ENCODE assay signal across 8 cellular contexts in the genomic region with DNA sequence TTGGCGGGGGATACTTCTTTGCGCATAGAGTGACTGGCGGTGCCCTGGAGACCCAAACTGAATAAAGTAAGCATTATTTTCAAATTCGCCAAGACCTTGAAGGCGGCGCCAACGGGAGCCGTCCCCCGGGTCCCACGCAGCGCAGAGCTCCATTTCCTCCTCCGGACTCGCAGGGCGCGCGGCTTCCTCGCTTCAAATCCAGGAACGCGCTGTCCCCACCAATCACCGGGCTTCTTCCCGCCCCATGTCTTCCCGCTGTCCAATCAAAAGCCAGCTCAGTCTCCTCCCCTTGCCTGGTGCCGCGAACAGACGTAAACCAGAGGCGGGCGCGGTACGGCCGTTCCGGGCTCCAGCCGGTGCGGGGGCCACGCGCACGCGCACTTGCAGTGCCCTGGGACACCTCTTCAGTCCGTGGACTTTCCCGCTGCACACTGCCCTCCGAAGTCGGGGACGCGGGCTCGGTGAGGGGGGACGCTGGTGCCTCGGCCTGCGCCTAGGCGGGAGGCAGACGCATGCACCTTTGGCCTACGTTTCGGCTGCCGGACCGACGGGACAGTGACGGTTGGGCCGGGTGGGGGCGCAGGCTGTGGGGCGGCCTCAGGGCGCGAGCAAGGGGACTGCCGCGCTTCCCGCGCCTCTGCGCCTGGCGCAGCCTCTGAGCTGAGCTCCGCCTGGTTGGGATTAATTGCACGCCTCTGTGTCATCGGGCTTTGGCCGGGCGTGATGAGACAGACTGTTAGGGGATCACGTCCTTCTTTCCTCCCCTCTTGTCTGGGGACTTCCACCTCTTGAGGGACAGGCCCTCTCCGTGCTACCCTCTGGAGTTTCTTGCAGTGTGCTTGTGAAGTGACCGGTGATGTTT. TPM values are rescaled to one million over a fixed set of nuclear protein-coding genes. Genes with fewer than 3 reads are reported as not detected.
DNase-seq lines count a peak whose midpoint lies in the region; ATAC-seq and TF ChIP-seq lines count a peak whose summit lies in the region.

Gene CEP192 (plus strand): TSS at position 386 of the 862 bp plus-strand sequence. CDS start 8,063 bp downstream, outside the sequence.

- H3K18ac ChIP-seq in H9 (ENCODE audit: insufficient read length, low read depth, low read length) = peak within 1 kb of the TSS; percentile 80

- no peaks in the 10 kb centered on the region for H3K27me3 ChIP-seq in H9 (ENCODE audit: insufficient read depth, low read length)
- no peaks in the 10 kb centered on the region for H3K27me3 ChIP-seq in MG63

- DNase-seq in G401 (ENCODE audit: low spot score) = peak; percentile 99
- DNase-seq in H9 = peak; percentile 98
- peak; percentile 97 for DNase-seq in MG63
- DNase-seq in SHP77 treated with DMSO at 0.1 percent for 48 hours (lab: John Stamatoyannopoulos, UW) = peak; percentile 94
- DNase-seq in activated effector memory CD4-positive, alpha-beta T cell treated with anti-CD3 and anti-CD28 coated beads, Interleukin-2, amount 50 U/mL, for 16 hours = peak; percentile 99
- DNase-seq in fibroblast of the aortic adventitia (ENCODE audit: low read depth) = peak; percentile 98
- peak; percentile 96 for DNase-seq in nephron progenitor cell
- DNase-seq in stimulated activated naive CD8-positive, alpha-beta T cell treated with anti-CD3 and anti-CD28 coated beads, Interleukin-15, amount 100 ng/mL, for 72 hours = peak; percentile 98 to 99

- no peak within 1 kb of the TSS for H3K23ac ChIP-seq in H9 (ENCODE audit: insufficient read length, low read depth, low read length)

- peak within 1 kb of the TSS; percentile 91 for H3K14ac ChIP-seq in H9 (ENCODE audit: insufficient read depth, low read length)

- H4K8ac ChIP-seq in H9 (replicated peaks; ENCODE audit: insufficient read length, low read depth, low read length) = no peak within 1 kb of the TSS

- H3T11ph ChIP-seq in H9 (ENCODE audit: low read length) = no peak within 1 kb of the TSS

- H3K4me1 Mint-ChIP-seq in H9 = peaks cover 8 to 14% of the 10 kb centered on the region in 2 experiments
- H3K4me1 Mint-ChIP-seq in nephron progenitor cell = peaks cover 38% of the 10 kb centered on the region
- H3K4me1 Mint-ChIP-seq in stimulated activated naive CD8-positive, alpha-beta T cell treated with anti-CD3 and anti-CD28 coated beads, Interleukin-15, amount 100 ng/mL, for 72 hours = peaks cover 24% of the 10 kb centered on the region

- no CpG with 5 or more reads among the region's 74 CpGs for WGBS in H9 (ENCODE audit: extremely low coverage, insufficient read length, low lambda C conversion rate)

- no peak within 1 kb of the TSS for H2AK5ac ChIP-seq in H9 (ENCODE audit: insufficient read length, low read length)

- H2BK12ac ChIP-seq in H9 (ENCODE audit: insufficient read length, low read depth, low read length) = no peak within 1 kb of the TSS

- no peaks in the 10 kb centered on the region; a peak in 1 of 5 replicates for H3K9me3 Mint-ChIP-seq in H9
- no peaks in the 10 kb centered on the region for H3K9me3 Mint-ChIP-seq in nephron progenitor cell
- H3K9me3 Mint-ChIP-seq in stimulated activated naive CD8-positive, alpha-beta T cell treated with anti-CD3 and anti-CD28 coated beads, Interleukin-15, amount 100 ng/mL, for 72 hours = no peaks in the 10 kb centered on the region

- TF ChIP-seq CTCF in H9 (conservative IDR thresholded peaks at IDR 0.05) (peak; percentile 15; the same call in 1 of the 3 replicates), fibroblast of the aortic adventitia (IDR thresholded peaks at IDR 0.05; ENCODE audit: insufficient read depth, low read length) (no peak), nephron progenitor cell (IDR thresholded peaks at IDR 0.05) (no peak)

- peak within 1 kb of the TSS; percentile 74 for H3K4me2 ChIP-seq in H9 (ENCODE audit: insufficient read depth, insufficient read length, low read length)

- no peak within 1 kb of the TSS for H4K5ac ChIP-seq in H9 (ENCODE audit: insufficient read length, low read depth, low read length)

- H3K56ac ChIP-seq in H9 (ENCODE audit: insufficient read length, low read depth, low read length) = no peak within 1 kb of the TSS

- no peak within 1 kb of the TSS for H2BK120ac ChIP-seq in H9 (ENCODE audit: low read depth, low read length, poor library complexity, severe bottlenecking)

- peaks cover 25% of the 10 kb centered on the region; the same call in 1 of the 2 replicates for H3K79me2 ChIP-seq in H9 (ENCODE audit: insufficient read depth, low read length)

- in situ Hi-C loops in G401 (cut with HindIII; ENCODE audit: low sequenced_read_pairs) = no loop called here

- H3K27me3 Mint-ChIP-seq in H9 (ENCODE audit: low read depth) (no peaks in the 10 kb centered on the region), nephron progenitor cell (ENCODE audit: low read depth, poor library complexity) (no peaks in the 10 kb centered on the region)
- H3K27me3 Mint-ChIP-seq in stimulated activated naive CD8-positive, alpha-beta T cell treated with anti-CD3 and anti-CD28 coated beads, Interleukin-15, amount 100 ng/mL, for 72 hours = no peaks in the 10 kb centered on the region

- H3K79me1 ChIP-seq in H9 (ENCODE audit: insufficient read depth, low read depth, low read length, poor library complexity, severe bottlenecking) = no peaks in the 10 kb centered on the region

- H3K4me3 Mint-ChIP-seq in H9 (peak within 1 kb of the TSS; percentile 94 to 97), nephron progenitor cell (peak within 1 kb of the TSS; percentile 99)
- peak within 1 kb of the TSS; percentile 94 for H3K4me3 Mint-ChIP-seq in stimulated activated naive CD8-positive, alpha-beta T cell treated with anti-CD3 and anti-CD28 coated beads, Interleukin-15, amount 100 ng/mL, for 72 hours

- no peak within 1 kb of the TSS for H3K4ac ChIP-seq in H9 (ENCODE audit: low read depth, low read length)

- peak within 1 kb of the TSS; percentile 87 for H3K9ac ChIP-seq in H9 (ENCODE audit: extremely low read depth, insufficient read length, low read length)

- no peak within 1 kb of the TSS for H2BK15ac ChIP-seq in H9 (ENCODE audit: low read depth, low read length)

- no peak within 1 kb of the TSS for H2BK5ac ChIP-seq in H9 (ENCODE audit: insufficient read length, low read length)

- H3K27ac ChIP-seq in H9 (ENCODE audit: insufficient read length, low read depth, low read length) = no peak within 1 kb of the TSS

- peaks cover 0 to 6% (median 2%) of the 10 kb centered on the region in 3 experiments; a peak in 3 of 7 replicates for H3K36me3 Mint-ChIP-seq in H9 (ENCODE audit: insufficient read depth in 1 of 3, low read depth in 3 of 3)
- H3K36me3 Mint-ChIP-seq in nephron progenitor cell (ENCODE audit: low read depth) = peaks cover 13% of the 10 kb centered on the region

- peaks cover 7% of the 10 kb centered on the region; the same call in 1 of the 2 replicates for H3K4me1 ChIP-seq in H9 (ENCODE audit: insufficient read depth, low read length)

- H3K9me3 ChIP-seq in H9 (ENCODE audit: control insufficient read depth, low read depth, low read length) (no peaks in the 10 kb centered on the region), MG63 (no peaks in the 10 kb centered on the region)

- H3K23me2 ChIP-seq in H9 (ENCODE audit: insufficient read length, low read depth, low read length, poor library complexity, severe bottlenecking) = no peaks in the 10 kb centered on the region

- no peak within 1 kb of the TSS for H2AFZ ChIP-seq in H9 (ENCODE audit: low read length)

- no peak within 1 kb of the TSS for H2BK20ac ChIP-seq in H9 (ENCODE audit: low read depth, low read length, poor library complexity, severe bottlenecking)

- H4K20me1 ChIP-seq in H9 (ENCODE audit: control insufficient read depth, insufficient read depth, insufficient read length) = no peaks in the 10 kb centered on the region

- peak; percentile 88 for ATAC-seq in stimulated activated naive CD8-positive, alpha-beta T cell treated with anti-CD3 and anti-CD28 coated beads, Interleukin-15, amount 100 ng/mL, for 72 hours

- H3K27ac Mint-ChIP-seq in H9 (peak within 1 kb of the TSS; percentile 96 to 99 (median 96)), nephron progenitor cell (peak within 1 kb of the TSS; percentile 99)
- H3K27ac Mint-ChIP-seq in stimulated activated naive CD8-positive, alpha-beta T cell treated with anti-CD3 and anti-CD28 coated beads, Interleukin-15, amount 100 ng/mL, for 72 hours = peak within 1 kb of the TSS; percentile 77 to 95

- peak within 1 kb of the TSS; percentile 90 for H3K4me3 ChIP-seq in MG63
- peak within 1 kb of the TSS; percentile 96 for H3K4me3 ChIP-seq in fibroblast of the aortic adventitia (ENCODE audit: low read depth, low read length)

- no peak within 1 kb of the TSS for H4K91ac ChIP-seq in H9 (ENCODE audit: insufficient read length, low read depth, low read length)

- peaks cover 5% of the 10 kb centered on the region for H3K36me3 ChIP-seq in MG63

RNA-seq across cellular contexts. Expression of gene CEP192, which starts in this region (rescaled TPM):
- 13.4 and 22.5 TPM in 2 replicates for total RNA-seq in G401 (2014; rRNA removed; shearing (Covaris generic))
- total RNA-seq in H9 (2021) (22.0 and 23.5 TPM in 2 replicates), fibroblast of the aortic adventitia (ENCODE audit: low replicate concordance) (27.2 and 38.3 TPM in 2 replicates)
- total RNA-seq in MG63 (2014; rRNA removed; shearing (Covaris generic); ENCODE audit: low replicate concordance) = 11.7 and 16.9 TPM in 2 replicates
